In the genomic region with DNA sequence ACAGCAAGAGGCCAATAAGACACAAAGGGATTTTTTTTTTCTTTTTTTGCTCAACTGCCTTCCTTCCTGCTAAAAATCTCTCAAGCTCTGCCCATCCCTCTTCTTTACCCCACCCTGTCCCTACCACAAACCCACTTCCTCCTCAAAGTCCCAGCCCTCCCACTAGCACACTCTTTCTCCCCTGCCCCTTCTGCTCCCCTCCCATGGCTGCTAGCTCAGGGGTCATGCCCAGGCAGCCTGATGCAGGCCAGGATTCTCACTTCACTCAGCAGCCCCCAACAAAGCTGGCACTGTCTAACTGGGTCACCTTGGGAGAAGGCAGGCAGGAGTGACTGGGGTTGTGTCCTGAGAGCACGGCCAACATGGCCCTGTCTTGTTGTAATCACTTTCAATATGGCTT, we compare ENCODE assay signal across 8 cellular contexts. TPM values are rescaled to one million over a fixed set of nuclear protein-coding genes. Genes with fewer than 3 reads are reported as not detected.
DNase-seq lines count a peak whose midpoint lies in the region; ATAC-seq and TF ChIP-seq lines count a peak whose summit lies in the region.

No MANE protein-coding gene starts in this region.

- H3K4me1 Mint-ChIP-seq in activated B cell treated with CpG ODN at 0.5 μM for 24 hours, result peaks cover 36% of the 10 kb centered on the region
- H3K4me1 Mint-ChIP-seq in memory B cell, result peaks cover 37% of the 10 kb centered on the region

- H3K4me1 ChIP-seq in DND-41 (ENCODE audit: insufficient read depth, low read length) (peaks cover 45% of the 10 kb centered on the region), gastroesophageal sphincter (peaks cover 0 to 7% (median 0%) of the 10 kb centered on the region in 3 donors)

- CTCF ChIA-PET in activated B cell treated with CpG ODN at 0.5 μM for 24 hours (lab: Charles Lee), result interaction anchor here (0.5 to 0.7 kb wide), 2 partner anchors 109 to 123 kb away, joined by 3 read pairs; no protein-coding TSS in a partner anchor

- H3K27me3 Mint-ChIP-seq in activated B cell treated with CpG ODN at 0.5 μM for 24 hours, result no peaks in the 10 kb centered on the region
- no peaks in the 10 kb centered on the region for H3K27me3 Mint-ChIP-seq in memory B cell

- H3K9me3 Mint-ChIP-seq in activated B cell treated with CpG ODN at 0.5 μM for 24 hours (no peaks in the 10 kb centered on the region), memory B cell (peaks cover 4% of the 10 kb centered on the region)

- intact Hi-C loops in activated B cell treated with CpG ODN at 0.5 μM for 24 hours (cut with micrococcal nuclease), result loop anchor here (2.0 kb wide), 1 partner anchor 28 kb away; the partner anchor contains the start of gene PPP2R5A

- no peaks in the 10 kb centered on the region for H3K36me3 Mint-ChIP-seq in activated B cell treated with CpG ODN at 0.5 μM for 24 hours (ENCODE audit: low read depth)
- H3K36me3 Mint-ChIP-seq in memory B cell, result no peaks in the 10 kb centered on the region

- TF ChIP-seq CTCF in DND-41 (IDR thresholded peaks at IDR 0.05; ENCODE audit: borderline replicate concordance, extremely low read depth, low read length, poor library complexity, severe bottlenecking) (no peak), activated B cell treated with CpG ODN at 0.5 μM for 24 hours (IDR thresholded peaks at IDR 0.05) (no peak), gastroesophageal sphincter (IDR thresholded peaks at IDR 0.05) (no peak)

- ATAC-seq in DND-41 (ENCODE audit: insufficient read depth, low read depth) (peak; percentile 94), HG03442 (IDR thresholded peaks at IDR 0.05; ENCODE audit: unreplicated experiment) (peak; percentile 54), activated B cell treated with CpG ODN at 0.5 μM for 24 hours (ENCODE audit: low read depth) (peak; percentile 64), memory B cell (ENCODE audit: low read depth) (peak; percentile 69), GM19467 (IDR thresholded peaks at IDR 0.05; ENCODE audit: unreplicated experiment) (no peak), gastroesophageal sphincter (no peak)

- H3K4me3 ChIP-seq in DND-41 (ENCODE audit: low read depth in 1 of 2, low read length in 2 of 2) (no peak overlapping the region), gastroesophageal sphincter (no peak overlapping the region)

- POLR2A ChIA-PET in activated B cell treated with CpG ODN at 0.5 μM for 24 hours (lab: Charles Lee), result interaction anchor here (0.5 to 2.7 kb wide), 5 partner anchors 8 to 315 kb away, joined by 3 to 12 read pairs (median 4); no protein-coding TSS in a partner anchor

- H3K79me2 ChIP-seq in DND-41 (ENCODE audit: insufficient read depth, low read length), result no peaks in the 10 kb centered on the region

- peak overlapping the region; percentile 99 for H3K27ac ChIP-seq in DND-41 (ENCODE audit: low read length)
- no peak overlapping the region for H3K27ac ChIP-seq in gastroesophageal sphincter

- no peak for TF ChIP-seq POLR2A in gastroesophageal sphincter (IDR thresholded peaks at IDR 0.05)

- H3K4me2 ChIP-seq in DND-41 (ENCODE audit: insufficient read depth, low read length), result peak overlapping the region; percentile 67

- H3K4me3 Mint-ChIP-seq in activated B cell treated with CpG ODN at 0.5 μM for 24 hours, result peak overlapping the region; percentile 55
- peak overlapping the region; percentile 70 for H3K4me3 Mint-ChIP-seq in memory B cell

- H3K9ac ChIP-seq in DND-41 (ENCODE audit: low read depth, low read length), result peak overlapping the region; percentile 62

- H3K36me3 ChIP-seq in DND-41 (ENCODE audit: insufficient read depth, low read length), result no peaks in the 10 kb centered on the region
- no peaks in the 10 kb centered on the region for H3K36me3 ChIP-seq in gastroesophageal sphincter

- no peaks in the 10 kb centered on the region for H4K20me1 ChIP-seq in DND-41 (ENCODE audit: insufficient read depth, low read length)

- no peak for TF ChIP-seq EP300 in gastroesophageal sphincter (IDR thresholded peaks at IDR 0.05)

- WGBS in gastroesophageal sphincter (ENCODE audit: low coverage in 1 of 2), 2 donors, result 80% methylated on average over 1 of the region's 1 CpG; no CpG with 5 or more reads in 1 of the 2 donors

- no peaks in the 10 kb centered on the region for H3K27me3 ChIP-seq in DND-41 (ENCODE audit: insufficient read depth, low read length, poor library complexity)
- no peaks in the 10 kb centered on the region for H3K27me3 ChIP-seq in gastroesophageal sphincter

- H2AFZ ChIP-seq in DND-41 (ENCODE audit: low read depth, low read length), result peak overlapping the region; percentile 78

- H3K27ac Mint-ChIP-seq in activated B cell treated with CpG ODN at 0.5 μM for 24 hours (peak overlapping the region; percentile 87), memory B cell (peak overlapping the region; percentile 89)

- DNase-seq in DND-41, result peak; percentile 92
- no peak for DNase-seq in activated B cell treated with CpG ODN at 0.5 μM for 24 hours
- no peak for DNase-seq in memory B cell (ENCODE audit: low spot score in 2 of 2)
- no peak for DNase-seq in NCI-H2196 (lab: John Stamatoyannopoulos, UW; ENCODE audit: unreplicated experiment)
- DNase-seq in 8988T, result no peak

- H3K9me3 ChIP-seq in DND-41 (ENCODE audit: insufficient read depth, low read length, severe bottlenecking), result no peaks in the 10 kb centered on the region
- H3K9me3 ChIP-seq in gastroesophageal sphincter, result no peaks in the 10 kb centered on the region

RNA-seq across cellular contexts. Expression of gene PPP2R5A, which starts 28.8 kb away (rescaled TPM):
- total RNA-seq in activated B cell treated with CpG ODN at 0.5 μM for 24 hours (27.9 and 31.6 TPM in 2 replicates), gastroesophageal sphincter (10 to 100 TPM; 43.2 to 88.9 (median 59.5) TPM)

Comparison
In these comparisons a context has a peak if more than half of its experiments do, and no peak if none do; other contexts are left out.
1. ATAC-seq: peak in DND-41 (single experiment), HG03442 (single experiment), activated B cell treated with CpG ODN at 0.5 μM for 24 hours (single experiment) and memory B cell (single experiment); none in GM19467 (single experiment) and gastroesophageal sphincter (single experiment).